ENCODE assay signal across 13 cellular contexts in the genomic region with DNA sequence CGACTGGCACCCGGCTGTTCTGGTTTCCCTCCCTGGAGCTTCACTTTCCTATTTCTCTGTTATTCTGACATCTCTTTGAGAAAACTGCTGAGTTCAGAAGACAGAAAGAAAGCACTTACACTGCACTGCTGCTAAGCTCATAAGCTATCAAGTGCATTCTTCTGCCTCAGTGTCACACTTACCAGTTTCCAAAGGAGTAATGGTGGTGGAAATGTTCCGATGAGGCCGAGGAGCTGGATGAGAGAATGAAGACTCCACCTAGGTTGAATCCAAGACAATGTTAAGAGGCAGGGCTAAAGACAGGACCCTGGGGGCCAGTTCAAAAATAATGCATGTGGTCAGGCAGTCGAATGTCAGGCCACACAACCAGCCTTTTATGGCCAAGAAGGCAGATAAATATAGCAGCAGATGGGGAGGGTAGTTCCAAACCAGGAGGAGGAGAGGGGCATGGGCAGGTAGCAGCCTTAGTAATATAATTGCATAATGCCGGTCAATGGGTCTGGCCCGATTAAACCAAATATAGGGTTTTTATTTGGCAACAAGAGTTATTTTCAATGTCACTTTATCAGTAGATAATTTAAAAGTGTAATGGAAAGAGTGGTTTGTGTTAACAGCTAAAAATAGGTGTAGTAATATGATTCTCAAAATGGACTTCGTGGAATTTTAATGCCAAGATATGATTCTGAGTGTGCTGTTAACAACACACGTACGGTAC. TPM values are rescaled to one million over a fixed set of nuclear protein-coding genes. Genes with fewer than 3 reads are reported as not detected.
DNase-seq lines count a peak whose midpoint lies in the region; ATAC-seq, FAIRE-seq and TF ChIP-seq lines count a peak whose summit lies in the region.
"Had no signal": no experiment of that assay in that cellular context is flagged by ENCODE, and none has a peak within 500 bp of the region (broad histone marks: within the 10 kb centered on the region; RNA-seq: fewer than 3 reads in every experiment).

TSS of gene MYOM1 (minus strand) at position 348 of the 715 bp plus-strand sequence. CDS start 4,745 bp downstream, outside the sequence.

- H3K27me3 ChIP-seq in K562 (ENCODE audit: control insufficient read depth in 2 of 2, insufficient read depth in 2 of 2, low read length in 2 of 2) (no peaks in the 10 kb centered on the region), left ventricle myocardium inferior (ENCODE audit: low read depth) (no peaks in the 10 kb centered on the region), neural progenitor cell (no peaks in the 10 kb centered on the region), tibial artery (no peaks in the 10 kb centered on the region)
- H3K27me3 ChIP-seq: neutrophil had no signal

- peaks cover 3% of the 10 kb centered on the region for H3K9me3 Mint-ChIP-seq in neural progenitor cell
- H3K9me3 Mint-ChIP-seq: CD4-positive, CD25-positive, alpha-beta regulatory T cell; HFFc6 had no signal

- H3K27ac Mint-ChIP-seq in neural progenitor cell: no peak within 1 kb of the TSS
- H3K27ac Mint-ChIP-seq: CD4-positive, CD25-positive, alpha-beta regulatory T cell; HFFc6 had no signal

- CTCF ChIA-PET in K562 (lab: Yijun Ruan, JAX; ENCODE audit: low intra/inter-chr PET ratio): no interaction called here

- no peaks in the 10 kb centered on the region for H3F3A ChIP-seq in neural progenitor cell (ENCODE audit: low read depth)

- peak within 1 kb of the TSS; percentile 9; the same call in 1 of the 2 replicates for H3K4me2 ChIP-seq in K562 (ENCODE audit: insufficient read depth, low read length)
- no peak within 1 kb of the TSS for H3K4me2 ChIP-seq in neural progenitor cell

- BruUV-seq in K562 (replicated peaks; lab: Mats Ljungman, UMichigan): no TSS peak

- intact Hi-C loops in K562 (cut with micrococcal nuclease): no loop called here
- intact Hi-C loops in left ventricle myocardium inferior (cut with micrococcal nuclease): no loop called here
- intact Hi-C loops in tibial artery (cut with DNase I; ENCODE audit: low total_unique reads): loop anchor here (10.0 kb wide), 1 partner anchor 55 kb away; no protein-coding TSS in a partner anchor

- H3K9ac ChIP-seq in K562 (ENCODE audit: insufficient read depth in 1 of 2, low read depth in 2 of 2, low read length in 2 of 2) (peak within 1 kb of the TSS in 1 of 2 experiments; percentile 28; a peak in 2 of 4 replicates), neural progenitor cell (no peak within 1 kb of the TSS)

- H3K36me3 ChIP-seq in K562 (ENCODE audit: control insufficient read depth, insufficient read depth, low read length) (no peaks in the 10 kb centered on the region), left ventricle myocardium inferior (peaks cover 16% of the 10 kb centered on the region), neural progenitor cell (no peaks in the 10 kb centered on the region), tibial artery (peaks cover 5 to 6% (median 6%) of the 10 kb centered on the region in 3 donors)

- no peak for DNase-seq in K562 (ENCODE audit: extremely low read depth in 1 of 4, low spot score in 3 of 4)
- DNase-seq in left ventricle myocardium inferior: no peak
- no peak for DNase-seq in neural progenitor cell (ENCODE audit: low spot score)
- no peak for DNase-seq in tibial artery
- DNase-seq in stimulated activated CD4-positive, alpha-beta T cell treated with anti-CD3 and anti-CD28 coated beads, Interleukin-2, amount 100 ng/mL, for 24 hours: no peak
- DNase-seq in stimulated activated naive CD4-positive, alpha-beta T cell treated with Interleukin-2 at 50 U/mL for 16 hours (lab: John Stamatoyannopoulos, UW): no peak
- DNase-seq in amygdala (lab: John Stamatoyannopoulos, UW): no peak
- no peak for DNase-seq in putamen (ENCODE audit: low spot score)
- DNase-seq: CD4-positive, CD25-positive, alpha-beta regulatory T cell; HFFc6; NCI-H524 treated with DMSO at 0.1 percent for 48 hours had no signal

- WGBS in K562 (ENCODE audit: insufficient coverage, low coverage, missing lambda C conversion rate): 53% methylated on average over 10 of the region's 10 CpGs

- H4K20me1 ChIP-seq in K562 (replicated peaks; ENCODE audit: control insufficient read depth, insufficient read depth, low read length): no peaks in the 10 kb centered on the region
- no peaks in the 10 kb centered on the region for H4K20me1 ChIP-seq in neural progenitor cell (ENCODE audit: low read depth)

- H3K27ac ChIP-seq in K562 (ENCODE audit: extremely low read depth, low read depth, low read length): no peak within 1 kb of the TSS
- peak within 1 kb of the TSS; percentile 92 for H3K27ac ChIP-seq in left ventricle myocardium inferior (replicated peaks)
- no peak within 1 kb of the TSS for H3K27ac ChIP-seq in neural progenitor cell
- H3K27ac ChIP-seq in tibial artery: peak within 1 kb of the TSS; percentile 80 to 81
- H3K27ac ChIP-seq: neutrophil had no signal

- no peak for TF ChIP-seq CTCF in K562 (IDR thresholded peaks at IDR 0.05 in 2 of 3, conservative IDR thresholded peaks at IDR 0.05 in 1 of 3; ENCODE audit: insufficient read depth in 2 of 3, low read depth in 1 of 3, low read length in 3 of 3)
- no peak for TF ChIP-seq CTCF in left ventricle myocardium inferior (IDR thresholded peaks at IDR 0.05; ENCODE audit: borderline replicate concordance)
- TF ChIP-seq CTCF in neural progenitor cell (IDR thresholded peaks at IDR 0.05): no peak
- no peak for TF ChIP-seq CTCF in tibial artery (IDR thresholded peaks at IDR 0.05)

- H3K79me2 ChIP-seq in K562 (ENCODE audit: control insufficient read depth, insufficient read depth, low read length) (no peaks in the 10 kb centered on the region), neural progenitor cell (ENCODE audit: low read depth) (no peaks in the 10 kb centered on the region)

- H3K27me3 Mint-ChIP-seq in neural progenitor cell (ENCODE audit: insufficient read depth, low read depth): peaks cover 5% of the 10 kb centered on the region
- H3K27me3 Mint-ChIP-seq: CD4-positive, CD25-positive, alpha-beta regulatory T cell had no signal

- TF ChIP-seq POLR2A in K562 (conservative IDR thresholded peaks at IDR 0.05): no peak

- H3K4me3 ChIP-seq in K562 (no peak within 1 kb of the TSS), left ventricle myocardium inferior (peak within 1 kb of the TSS; percentile 71), neural progenitor cell (no peak within 1 kb of the TSS), tibial artery (peak within 1 kb of the TSS; percentile 51 to 56)

- ATAC-seq in K562: peak; percentile 22

- no peak for TF ChIP-seq RAD21 in K562 (CRISPR knock-in tag; conservative IDR thresholded peaks at IDR 0.05 in 1 of 2, IDR thresholded peaks at IDR 0.05 in 1 of 2)

- POLR2A ChIA-PET in K562 (lab: Yijun Ruan, JAX): interaction anchor here (0.9 to 1.7 kb wide), 8 partner anchors 7 to 45 kb away, joined by 3 to 8 read pairs (median 3); no protein-coding TSS in a partner anchor

- FAIRE-seq in K562 (lab: Jason Lieb, UNC): no peak
- FAIRE-seq: GM18507 had no signal

- H3K4me1 ChIP-seq in K562 (replicated peaks in 1 of 2; ENCODE audit: control insufficient read depth in 2 of 2, insufficient read depth in 2 of 2, low read length in 2 of 2) (peaks cover 7 to 12% of the 10 kb centered on the region in 2 experiments), left ventricle myocardium inferior (peaks cover 65% of the 10 kb centered on the region), neural progenitor cell (no peaks in the 10 kb centered on the region), tibial artery (peaks cover 0 to 33% (median 2%) of the 10 kb centered on the region in 4 donors)

- no peak within 1 kb of the TSS for H3K4me3 Mint-ChIP-seq in neural progenitor cell
- H3K4me3 Mint-ChIP-seq: CD4-positive, CD25-positive, alpha-beta regulatory T cell; HFFc6 had no signal

- H3K36me3 Mint-ChIP-seq in neural progenitor cell: no peaks in the 10 kb centered on the region
- H3K36me3 Mint-ChIP-seq: CD4-positive, CD25-positive, alpha-beta regulatory T cell had no signal

- TF ChIP-seq EP300 in K562 (IDR thresholded peaks at IDR 0.05; ENCODE audit: low read length): no peak

- H3K9me1 ChIP-seq in K562 (ENCODE audit: control insufficient read depth, insufficient read depth, low read length): no peaks in the 10 kb centered on the region

- H3K9me3 ChIP-seq in K562 (replicated peaks; ENCODE audit: control insufficient read depth, insufficient read depth, low read depth, low read length): no peaks in the 10 kb centered on the region
- H3K9me3 ChIP-seq in left ventricle myocardium inferior (replicated peaks): no peaks in the 10 kb centered on the region
- no peaks in the 10 kb centered on the region for H3K9me3 ChIP-seq in neural progenitor cell (ENCODE audit: low read depth)
- H3K9me3 ChIP-seq in tibial artery: no peaks in the 10 kb centered on the region
- H3K9me3 ChIP-seq: neutrophil had no signal

- peaks cover 18% of the 10 kb centered on the region for H3K4me1 Mint-ChIP-seq in neural progenitor cell

- H2AFZ ChIP-seq in K562 (ENCODE audit: low read depth, low read length): peak within 1 kb of the TSS; percentile 83
- peak within 1 kb of the TSS; percentile 28 for H2AFZ ChIP-seq in neural progenitor cell (replicated peaks)

- in situ Hi-C loops in K562 (cut with MboI): no loop called here

TF ChIP-seq in K562, 482 proteins besides CTCF, POLR2A, EP300 and RAD21 (continues in another document):
- TF ChIP-seq SPI1 (IDR thresholded peaks at IDR 0.05; ENCODE audit: borderline replicate concordance, low read depth, low read length): no peak

RNA-seq across cellular contexts. Expression of gene MYOM1, which starts in this region (rescaled TPM):
- 0.44 and 1.2 TPM in 2 replicates for total RNA-seq in K562 (2011; cell fraction: chromatin; rRNA removed; ENCODE audit: low replicate concordance)
- 0.17 and 0.26 TPM in 2 replicates for total RNA-seq in K562 (2011; cell fraction: nucleolus; rRNA removed)
- total RNA-seq in K562 (2011; cell fraction: nucleoplasm; rRNA removed): 0.15 and 0.29 TPM in 2 replicates
- total RNA-seq in K562 (2014; rRNA removed): 0.41 and 0.59 TPM in 2 replicates
- 0.22 and 0.29 TPM in 2 replicates for total RNA-seq in K562 (2014; rRNA removed; fragmentation: Illumina TruSeq; extraction: Trizol)
- total RNA-seq in K562 (2015; rRNA removed; fragmentation: Illumina TruSeq; extraction: Trizol): 0.47 and 0.64 TPM in 2 replicates
- 0.29 and 0.35 TPM in 2 replicates for total RNA-seq in K562 (2021)
- polyA plus RNA-seq in K562 (2011; rRNA removed): 0.06 and 0.16 TPM in 2 replicates
- polyA plus RNA-seq in K562 (2011; cell fraction: cytosol; rRNA removed): 0.06 and 0.15 TPM in 2 replicates
- polyA plus RNA-seq in K562 (2011; cell fraction: nucleus; rRNA removed): 0.26 and 0.32 TPM in 2 replicates
- 0.44 and 1.8 TPM in 2 replicates for polyA plus RNA-seq in K562 (2012)
- polyA plus RNA-seq in K562 (2014; fragmentation: Illumina TruSeq; extraction: Trizol): 0.25 and 0.71 TPM in 2 replicates
- under 1 TPM; 0.01 to 0.03 TPM for polyA plus RNA-seq in K562 (2014; fragmentation: Nextera tagmentation; extraction: Ambion mirVana)
- polyA plus RNA-seq in K562 (2014; rRNA removed): 0.32 and 0.62 TPM in 2 replicates
- 0.25 and 0.30 TPM in 2 replicates for polyA minus RNA-seq in K562 (2011; rRNA and poly(A)+ RNA removed)
- 0.18 and 0.19 TPM in 2 replicates for polyA minus RNA-seq in K562 (2011; cell fraction: cytosol; rRNA and poly(A)+ RNA removed)
- polyA minus RNA-seq in K562 (2011; cell fraction: nucleus; rRNA and poly(A)+ RNA removed): 0.13 and 0.33 TPM in 2 replicates
- 667 TPM for total RNA-seq in left ventricle myocardium inferior
- 0.45 and 1.4 TPM in 2 replicates for total RNA-seq in neural progenitor cell (ENCODE audit: low replicate concordance)

Comparison
In these comparisons a context has a peak if more than half of its experiments do, and no peak if none do; other contexts are left out.
1. RNA of gene MYOM1 (total RNA-seq): 667 TPM in left ventricle myocardium inferior (single experiment); 0.15 to 1.2 TPM in K562 and 0.45 to 1.4 TPM in neural progenitor cell; every median in the first group is over 100 times any median in the second.
2. H3K27ac ChIP-seq: peak in left ventricle myocardium inferior (single experiment) and tibial artery (2 of 2); none in K562 (single experiment) and neural progenitor cell (single experiment).
3. H3K4me3 ChIP-seq: peak in left ventricle myocardium inferior (single experiment) and tibial artery (2 of 2); none in K562 (single experiment) and neural progenitor cell (single experiment).